In genomic region chr4:7076694-7077082, GRCh38 we compare ENCODE assay signal across 23 cellular contexts.
"Had no signal": no experiment of that assay in that cellular context is flagged by ENCODE, and none has a peak within 500 bp of the region (broad histone marks: within the 10 kb centered on the region; RNA-seq: fewer than 3 reads in every experiment).

No MANE protein-coding gene starts in this region.

- H3K36me3 ChIP-seq: SJSA1 had no signal

- DNase-seq: Kasumi-1, MM.1S, NCI-H1092 treated with DMSO at 0.1 percent for 48 hours, NCI-H1436, NCI-H187, NCI-H2029, NCI-H2081 treated with DMSO at 0.1 percent for 48 hours, NCI-H2171, NCI-H226, NCI-H446, NCI-H510A, NCI-H524 treated with DMSO at 0.1 percent for 48 hours, NCI-H69, NCI-H774, PC-3, SIG-M5 had no signal

- H3K27ac ChIP-seq: HL-60, KMS-11, RWPE1, SJSA1, SK-N-MC had no signal

- H3K27me3 ChIP-seq: SJSA1 had no signal

- H3K9me3 ChIP-seq: SJSA1 had no signal

- H3K9ac ChIP-seq: KMS-11 had no signal

- H3K4me2 ChIP-seq: KMS-11 had no signal

- FAIRE-seq: HTR-8/SVneo had no signal

- ATAC-seq: Panc1, PC-3 had no signal

- H3K4me1 ChIP-seq: SJSA1 had no signal

- H3K4me3 ChIP-seq: SJSA1, SK-N-MC had no signal
